In the genomic region with DNA sequence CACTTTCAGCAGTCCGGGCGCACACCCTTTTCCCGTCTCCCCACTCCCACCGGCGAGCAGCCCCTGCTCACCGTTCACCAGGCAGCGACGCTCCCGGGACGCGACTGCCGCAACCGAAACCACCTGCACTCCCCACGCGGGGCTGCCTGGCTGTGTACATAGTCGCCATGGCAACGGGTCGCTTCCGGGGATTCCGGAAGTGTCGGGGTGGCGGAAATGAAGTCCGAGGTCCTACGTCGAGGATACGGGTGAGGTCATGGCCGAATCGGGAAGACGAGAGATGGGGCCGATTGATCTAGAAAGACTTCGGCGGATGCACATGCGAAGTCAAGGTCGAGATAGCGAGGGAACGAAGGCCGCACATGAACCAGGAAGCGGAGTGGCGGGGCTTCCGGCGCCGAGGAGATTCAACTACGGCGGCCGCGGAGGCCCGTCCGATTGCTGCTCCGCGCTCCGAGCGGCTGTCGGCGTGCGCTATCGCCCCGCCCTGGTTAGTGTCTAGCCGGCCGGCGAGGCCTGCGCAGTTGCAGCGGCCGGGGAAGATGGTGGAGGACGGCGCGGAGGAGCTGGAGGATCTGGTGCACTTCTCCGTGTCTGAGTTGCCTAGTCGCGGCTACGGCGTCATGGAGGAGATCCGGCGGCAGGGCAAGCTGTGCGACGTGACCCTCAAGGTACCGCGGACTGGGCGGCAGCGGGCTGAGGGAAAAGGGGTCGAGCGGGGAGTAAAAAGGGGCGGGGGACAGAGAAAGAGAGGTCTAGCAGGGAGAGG, we compare ENCODE assay signal across 8 cellular contexts. TPM values are rescaled to one million over a fixed set of nuclear protein-coding genes. Genes with fewer than 3 reads are reported as not detected.
DNase-seq lines count a peak whose midpoint lies in the region; ATAC-seq and TF ChIP-seq lines count a peak whose summit lies in the region.

KIF9 (minus strand) TSS at position 376 of the 769 bp plus-strand sequence. CDS start 5,425 bp downstream, outside the sequence.
KLHL18 (plus strand) TSS at position 521 of the 769 bp plus-strand sequence; CDS start at position 543, 22 bp downstream.

- peak within 1 kb of the TSS; percentile 83 to 90 (median 84) for H3K4me3 ChIP-seq in transverse colon

- DNase-seq in NCI-H128 (lab: John Stamatoyannopoulos, UW; ENCODE audit: unreplicated experiment) (peak; percentile 76), SW 1271 (lab: John Stamatoyannopoulos, UW) (peak; percentile 65 to 93), cardiac septum (ENCODE audit: low spot score) (peak; percentile 96), pons (ENCODE audit: low spot score) (peak; percentile 94), transverse colon (peak; percentile 96)

- H3K36me3 ChIP-seq in transverse colon = no peaks in the 10 kb centered on the region

- H3K27me3 ChIP-seq in transverse colon = no peaks in the 10 kb centered on the region

- no peaks in the 10 kb centered on the region for H3K9me3 ChIP-seq in transverse colon

- H3K27ac ChIP-seq in adipose tissue (ENCODE audit: low read depth, low read length) = peak within 1 kb of the TSS; percentile 80
- H3K27ac ChIP-seq in transverse colon = peak within 1 kb of the TSS; percentile 86 to 98 (median 93)

- peaks cover 11 to 47% (median 30%) of the 10 kb centered on the region in 4 donors for H3K4me1 ChIP-seq in transverse colon

- TF ChIP-seq EP300 in transverse colon (IDR thresholded peaks at IDR 0.05; ENCODE audit: low read depth) = peak; percentile 20

- in situ Hi-C loops in transverse colon (cut with MboI; ENCODE audit: low pct_ligation_motif_present in 1 of 4, low pct_unique_long_range_greater_than_20kb in 1 of 4, low sequenced_read_pairs in 3 of 4) = no loop called here

- intact Hi-C loops in cardiac septum (cut with DNase I) (loop anchor here (2.0 to 5.0 kb wide), 5 partner anchors 16 to 118 kb away; partner anchors contain the start of genes PTPN23 and SETD2), transverse colon (cut with DNase I; ENCODE audit: low total_unique reads) (no loop called here)

- WGBS in adipose tissue, 3 donors = 0 to 1% (median 1%) methylated on average over 82 of the region's 82 CpGs
- 0% methylated on average over 72 of the region's 82 CpGs; no CpG with 5 or more reads in 1 of the 2 donors for WGBS in transverse colon (ENCODE audit: low coverage in 1 of 2), 2 donors

- TF ChIP-seq POLR2A in transverse colon (IDR thresholded peaks at IDR 0.05) = peak; percentile 80

- peak; percentile 88 for ATAC-seq in HG02678 (IDR thresholded peaks at IDR 0.05; ENCODE audit: unreplicated experiment)

- TF ChIP-seq CTCF in GM12873 (IDR thresholded peaks at IDR 0.05; ENCODE audit: insufficient read depth, low read depth, low read length, missing control alignments) = peak; percentile 3
- TF ChIP-seq CTCF in transverse colon (IDR thresholded peaks at IDR 0.05) = no peak

RNA-seq across cellular contexts. Expression of gene KIF9, which starts in this region (rescaled TPM):
- polyA plus RNA-seq in adipose tissue = 10 to 100 TPM in 1 of 3 donors, 1 to 10 TPM in 2; 6.3 to 10.4 (median 9.2) TPM
- total RNA-seq in cardiac septum (11.7 TPM), transverse colon (1 to 10 TPM in 3 of 4 donors, not detected in 1; 3.7 to 9.4 (median 4.9) TPM)

RNA-seq across cellular contexts. Expression of gene KLHL18, which starts in this region (rescaled TPM):
- polyA plus RNA-seq in adipose tissue = 10 to 100 TPM in 2 of 3 donors, 1 to 10 TPM in 1; 5.9 to 32.1 (median 31.9) TPM
- total RNA-seq in cardiac septum (47.6 TPM), transverse colon (10 to 100 TPM; 12.2 to 48.6 (median 14.5) TPM)

Comparison
In these comparisons a context has a peak if more than half of its experiments do, and no peak if none do; other contexts are left out.
1. Peak in every context shown above with its lines: DNase-seq, ATAC-seq, H3K4me3 ChIP-seq and H3K27ac ChIP-seq.